In the genomic region with DNA sequence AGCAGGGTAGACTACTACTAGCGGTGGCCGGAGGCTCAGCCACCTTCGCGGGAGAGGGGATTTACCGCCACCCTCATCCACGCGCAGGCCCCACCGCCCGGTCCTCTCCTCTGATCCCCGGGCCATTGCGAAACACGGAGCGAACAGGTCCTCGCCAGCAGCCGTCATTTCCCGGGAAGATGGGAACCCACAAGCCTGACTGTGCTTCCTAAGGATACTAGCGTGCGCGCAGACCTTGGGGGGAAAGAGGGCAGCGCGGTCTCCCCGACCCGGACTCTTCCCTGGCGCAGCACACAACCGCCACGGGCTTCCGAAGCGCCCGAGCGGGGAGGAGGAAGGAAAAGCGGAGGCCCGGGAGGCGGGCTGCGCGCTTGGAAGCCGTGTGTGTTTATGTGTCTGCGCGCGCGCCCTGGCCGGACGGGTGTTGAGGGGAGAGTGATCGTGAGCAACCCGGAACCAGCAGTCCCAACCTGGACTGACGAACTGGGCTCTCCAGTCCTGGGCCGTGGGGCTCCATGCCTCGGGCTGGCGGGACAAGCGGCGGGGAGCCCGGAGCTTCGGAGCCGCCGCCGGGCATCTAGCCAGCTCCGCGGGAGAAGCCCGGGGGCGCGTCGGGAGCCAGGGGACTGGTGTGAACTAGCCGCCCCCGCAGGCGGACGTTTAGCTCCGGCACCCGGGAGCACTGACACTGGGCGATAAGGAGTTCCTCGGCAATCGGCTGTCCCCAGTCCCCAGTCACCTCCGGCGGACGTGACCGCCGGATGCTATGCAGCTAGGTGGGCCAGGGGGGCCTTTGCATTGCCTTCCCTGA, we compare ENCODE assay signal across 1 cellular context.
TF ChIP-seq lines count a peak whose summit lies in the region.

No MANE protein-coding gene starts in this region.

TF ChIP-seq in HepG2, 621 proteins besides CTCF, POLR2A, EP300 and RAD21 (continued from another document):
- TF ChIP-seq NR3C1 (CRISPR knock-in tag; IDR thresholded peaks at IDR 0.05): no peak
- TF ChIP-seq, protein P1, sequence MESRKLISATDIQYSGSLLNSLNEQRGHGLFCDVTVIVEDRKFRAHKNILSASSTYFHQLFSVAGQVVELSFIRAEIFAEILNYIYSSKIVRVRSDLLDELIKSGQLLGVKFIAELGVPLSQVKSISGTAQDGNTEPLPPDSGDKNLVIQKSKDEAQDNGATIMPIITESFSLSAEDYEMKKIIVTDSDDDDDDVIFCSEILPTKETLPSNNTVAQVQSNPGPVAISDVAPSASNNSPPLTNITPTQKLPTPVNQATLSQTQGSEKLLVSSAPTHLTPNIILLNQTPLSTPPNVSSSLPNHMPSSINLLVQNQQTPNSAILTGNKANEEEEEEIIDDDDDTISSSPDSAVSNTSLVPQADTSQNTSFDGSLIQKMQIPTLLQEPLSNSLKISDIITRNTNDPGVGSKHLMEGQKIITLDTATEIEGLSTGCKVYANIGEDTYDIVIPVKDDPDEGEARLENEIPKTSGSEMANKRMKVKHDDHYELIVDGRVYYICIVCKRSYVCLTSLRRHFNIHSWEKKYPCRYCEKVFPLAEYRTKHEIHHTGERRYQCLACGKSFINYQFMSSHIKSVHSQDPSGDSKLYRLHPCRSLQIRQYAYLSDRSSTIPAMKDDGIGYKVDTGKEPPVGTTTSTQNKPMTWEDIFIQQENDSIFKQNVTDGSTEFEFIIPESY (CRISPR knock-in tag; IDR thresholded peaks at IDR 0.05): peak; percentile 35
- TF ChIP-seq ZNF724P (CRISPR knock-in tag; IDR thresholded peaks at IDR 0.05; ENCODE audit: borderline replicate concordance): no peak
- TF ChIP-seq SCMH1 (CRISPR knock-in tag; IDR thresholded peaks at IDR 0.05; ENCODE audit: borderline replicate concordance): no peak
- no peak for TF ChIP-seq ZNF235 (CRISPR knock-in tag; IDR thresholded peaks at IDR 0.05; ENCODE audit: borderline replicate concordance)
